In genomic region chr20:24411003-24411402, GRCh38 we compare ENCODE assay signal across 23 cellular contexts. TPM values are rescaled to one million over a fixed set of nuclear protein-coding genes. Genes with fewer than 3 reads are reported as not detected.
"Had no signal": no experiment of that assay in that cellular context is flagged by ENCODE, and none has a peak within 500 bp of the region (broad histone marks: within the 10 kb centered on the region; RNA-seq: fewer than 3 reads in every experiment).

No MANE protein-coding gene starts in this region.

- H3K4me1 ChIP-seq: gastrocnemius medialis, right lobe of liver had no signal

- H3K36me3 ChIP-seq: gastrocnemius medialis, right lobe of liver, thyroid gland had no signal

- DNase-seq: effector CD4-positive, alpha-beta T cell; foreskin fibroblast; gastrocnemius medialis; head of caudate nucleus; left ventricle myocardium superior; midbrain; naive thymus-derived CD8-positive, alpha-beta T cell; nephron progenitor cell; right lobe of liver; small intestine; stimulated activated CD4-positive, alpha-beta T cell treated with anti-CD3 and anti-CD28 coated beads, Interleukin-15, amount 100 ng/mL, for 24 hours; stimulated activated CD4-positive, alpha-beta T cell treated with anti-CD3 and anti-CD28 coated beads, Interleukin-2, amount 100 ng/mL, for 48 hours; stimulated activated naive B cell treated with anti-CD40 and anti-IgM and Interleukin-4, amounts not matched to agents 10 μg/mL and 1 μg/mL and 100 μg/mL, for 72 hours; thyroid gland; trophoblast cell had no signal

- H3K36me3 Mint-ChIP-seq: memory B cell; stimulated activated naive B cell treated with anti-CD40 and anti-IgM and Interleukin-4, amounts not matched to agents 10 μg/mL and 1 μg/mL and 100 μg/mL, for 72 hours had no signal

- H3K4me3 ChIP-seq: gastrocnemius medialis, lung, right lobe of liver, thyroid gland had no signal

- ATAC-seq: gastrocnemius medialis; left ventricle myocardium superior; naive thymus-derived CD8-positive, alpha-beta T cell; right lobe of liver; stimulated activated naive B cell treated with anti-CD40 and anti-IgM and Interleukin-4, amounts not matched to agents 10 μg/mL and 1 μg/mL and 100 μg/mL, for 72 hours had no signal

- H3K27me3 Mint-ChIP-seq: naive thymus-derived CD8-positive, alpha-beta T cell; stimulated activated naive CD8-positive, alpha-beta T cell treated with anti-CD3 and anti-CD28 coated beads, Interleukin-15, Interleukin-2, amounts not matched to agents 100 ng/mL and 50 ng/mL, for 24 hours had no signal

- H3K4me3 Mint-ChIP-seq: memory B cell; naive thymus-derived CD8-positive, alpha-beta T cell; nephron progenitor cell; stimulated activated naive B cell treated with anti-CD40 and anti-IgM and Interleukin-4, amounts not matched to agents 10 μg/mL and 1 μg/mL and 100 μg/mL, for 72 hours; stimulated activated naive CD8-positive, alpha-beta T cell treated with anti-CD3 and anti-CD28 coated beads, Interleukin-15, Interleukin-2, amounts not matched to agents 100 ng/mL and 50 ng/mL, for 24 hours had no signal

- H3K9ac ChIP-seq: parathyroid adenoma had no signal

- H3K27ac Mint-ChIP-seq: memory B cell; nephron progenitor cell; progenitor cell of endocrine pancreas; stimulated activated naive B cell treated with anti-CD40 and anti-IgM and Interleukin-4, amounts not matched to agents 10 μg/mL and 1 μg/mL and 100 μg/mL, for 72 hours; stimulated activated naive CD8-positive, alpha-beta T cell treated with anti-CD3 and anti-CD28 coated beads, Interleukin-15, Interleukin-2, amounts not matched to agents 100 ng/mL and 50 ng/mL, for 24 hours had no signal

- H3K27ac ChIP-seq: gastrocnemius medialis, parathyroid adenoma, right lobe of liver, thyroid gland had no signal

- H3K27me3 ChIP-seq: dorsolateral prefrontal cortex, gastrocnemius medialis, right lobe of liver, thyroid gland had no signal

- H2AFZ ChIP-seq: parathyroid adenoma had no signal

- H3K9me3 ChIP-seq: gastrocnemius medialis, right lobe of liver, thyroid gland had no signal

- H3K4me1 Mint-ChIP-seq: memory B cell had no signal

RNA-seq across cellular contexts. Expression of gene SYNDIG1, which starts 58.4 kb away (rescaled TPM):
- total RNA-seq: glomerular endothelial cell; myocyte; naive thymus-derived CD8-positive, alpha-beta T cell; right lobe of liver had no signal
- polyA plus RNA-seq: naive thymus-derived CD8-positive, alpha-beta T cell had no signal
